ENCODE assay signal across 16 cellular contexts in genomic region chr18:54825626-54826344, GRCh38. TPM values are rescaled to one million over a fixed set of nuclear protein-coding genes. Genes with fewer than 3 reads are reported as not detected.
A peak's percentile ranks its signal among the peaks of the same experiment; 100 is the strongest.
DNase-seq lines count a peak whose midpoint lies in the region; ATAC-seq, FAIRE-seq and TF ChIP-seq lines count a peak whose summit lies in the region.
"Had no signal": no experiment of that assay in that cellular context is flagged by ENCODE, and none has a peak within 500 bp of the region (broad histone marks: within the 10 kb centered on the region; RNA-seq: fewer than 3 reads in every experiment).

No MANE protein-coding gene starts in this region.

- ATAC-seq in A549 (no peak), GM18867 (IDR thresholded peaks at IDR 0.05; ENCODE audit: unreplicated experiment) (no peak)
- ATAC-seq: GM12878, GM23338 had no signal

- no peak overlapping the region for H3K27ac Mint-ChIP-seq in progenitor cell of endocrine pancreas
- H3K27ac Mint-ChIP-seq: GM23338, H9 had no signal

- no peak overlapping the region for H3K4me3 ChIP-seq in A549
- H3K4me3 ChIP-seq: BLaER1, GM12878, GM23338 had no signal

- no peak for DNase-seq in A549 (ENCODE audit: low read depth in 1 of 2, low spot score in 1 of 2)
- DNase-seq in DMS 273 treated with DMSO at 0.1 percent for 48 hours (lab: John Stamatoyannopoulos, UW): peak; percentile 40
- peak; percentile 89 for DNase-seq in NCI-H2171 treated with DMSO at 0.1 percent for 48 hours (lab: John Stamatoyannopoulos, UW)
- peak; percentile 59 for DNase-seq in cerebellum (ENCODE audit: low spot score)
- no peak for DNase-seq in GM19240 (ENCODE audit: insufficient read length, low spot score)
- DNase-seq in progenitor cell of endocrine pancreas (ENCODE audit: low spot score, unreplicated experiment): no peak
- DNase-seq: Caco-2; CD8-positive, alpha-beta memory T cell; H9 had no signal

- no peak overlapping the region for H3K4me2 ChIP-seq in A549
- H3K4me2 ChIP-seq: BLaER1, GM23338, KMS-11 had no signal

- peaks cover under 1% of the 10 kb centered on the region for H3K36me3 Mint-ChIP-seq in progenitor cell of endocrine pancreas (ENCODE audit: insufficient read depth)

- CTCF ChIA-PET in A549 (lab: Yijun Ruan, JAX): no interaction called here

- H3K9me3 Mint-ChIP-seq in progenitor cell of endocrine pancreas (ENCODE audit: low read depth): no peaks in the 10 kb centered on the region
- H3K9me3 Mint-ChIP-seq: CD8-positive, alpha-beta memory T cell; GM23338; H9 had no signal

- no peak for TF ChIP-seq RAD21 in A549 (conservative IDR thresholded peaks at IDR 0.05 in 1 of 2, IDR thresholded peaks at IDR 0.05 in 1 of 2)

- peak overlapping the region; percentile 48 to 70 for H3K27ac ChIP-seq in A549
- H3K27ac ChIP-seq: BLaER1, KMS-11 had no signal

- no peak for TF ChIP-seq POLR2A in A549 (IDR thresholded peaks at IDR 0.05; ENCODE audit: low read length)

- H3K9me3 ChIP-seq in A549: 0 out of 3 replicates have a peak, but pooled peaks cover 4% of the 10 kb centered on the region
- H3K9me3 ChIP-seq: Caco-2 had no signal

- FAIRE-seq in A549 (lab: Jason Lieb, UNC): no peak
- FAIRE-seq: A204.1, GM12878, GM18507 had no signal

- H3K4me1 ChIP-seq in A549: peaks cover 42% of the 10 kb centered on the region
- H3K4me1 ChIP-seq: BLaER1, Caco-2 had no signal

- TF ChIP-seq CTCF in A549 (IDR thresholded peaks at IDR 0.05) (no peak), progenitor cell of endocrine pancreas (IDR thresholded peaks at IDR 0.05; ENCODE audit: unreplicated experiment) (no peak)

- no peak overlapping the region for H3K4me3 Mint-ChIP-seq in progenitor cell of endocrine pancreas (ENCODE audit: low read depth)
- H3K4me3 Mint-ChIP-seq: CD8-positive, alpha-beta memory T cell; GM23338; H9 had no signal

- peaks cover 24% of the 10 kb centered on the region for H3K4me1 Mint-ChIP-seq in progenitor cell of endocrine pancreas (ENCODE audit: low read depth)

- POLR2A ChIA-PET in A549 (lab: Yijun Ruan, JAX): no interaction called here

- peaks cover 8% of the 10 kb centered on the region for H3K27me3 Mint-ChIP-seq in progenitor cell of endocrine pancreas

- 97% methylated on average over 2 of the region's 2 CpGs for WGBS in A549 (ENCODE audit: missing lambda C conversion rate)

- TF ChIP-seq EP300 in A549 (IDR thresholded peaks at IDR 0.05): no peak

TF ChIP-seq in A549, 52 proteins besides CTCF, POLR2A, EP300 and RAD21:
- TF ChIP-seq EHF (CRISPR knock-in tag; IDR thresholded peaks at IDR 0.05): no peak
TF ChIP-seq in A549: peak in this region for 0.

RNA-seq across cellular contexts. Expression of gene RAB27B, which starts 2.5 kb away (rescaled TPM):
- polyA plus RNA-seq in A549 (2011; rRNA removed) (11.0 and 11.3 TPM in 2 replicates), A549 (2017; fragmentation: RNase III; extraction: RNeasy Plus Mini Kit Qiagen cat#74134 plus additional on column Dnase treatment) (11.7 to 13.2 TPM (median 12.2 TPM) in 3 replicates)
- 1.0 and 1.2 TPM in 2 replicates for polyA plus RNA-seq in A549 (2012; cell fraction: cytosol; rRNA removed)
- 0.56 and 1.3 TPM in 2 replicates for polyA plus RNA-seq in A549 (2012; cell fraction: nucleus; rRNA removed)
- 10.8 and 14.8 TPM in 2 replicates for polyA minus RNA-seq in A549 (2011; rRNA and poly(A)+ RNA removed)
- total RNA-seq in cerebellum (17.4 TPM), progenitor cell of endocrine pancreas (13.4 and 15.4 TPM in 2 replicates)
- polyA plus RNA-seq: GM12878 had no signal

Comparison
In these comparisons a context has a peak if more than half of its experiments do, and no peak if none do; other contexts are left out.
1. DNase-seq: peak in DMS 273 treated with DMSO at 0.1 percent for 48 hours (single experiment), NCI-H2171 treated with DMSO at 0.1 percent for 48 hours (single experiment) and cerebellum (single experiment); none in A549 (0 of 2), GM19240 (single experiment) and progenitor cell of endocrine pancreas (single experiment).